9 cellular contexts compared by ENCODE assay signal in the genomic region with DNA sequence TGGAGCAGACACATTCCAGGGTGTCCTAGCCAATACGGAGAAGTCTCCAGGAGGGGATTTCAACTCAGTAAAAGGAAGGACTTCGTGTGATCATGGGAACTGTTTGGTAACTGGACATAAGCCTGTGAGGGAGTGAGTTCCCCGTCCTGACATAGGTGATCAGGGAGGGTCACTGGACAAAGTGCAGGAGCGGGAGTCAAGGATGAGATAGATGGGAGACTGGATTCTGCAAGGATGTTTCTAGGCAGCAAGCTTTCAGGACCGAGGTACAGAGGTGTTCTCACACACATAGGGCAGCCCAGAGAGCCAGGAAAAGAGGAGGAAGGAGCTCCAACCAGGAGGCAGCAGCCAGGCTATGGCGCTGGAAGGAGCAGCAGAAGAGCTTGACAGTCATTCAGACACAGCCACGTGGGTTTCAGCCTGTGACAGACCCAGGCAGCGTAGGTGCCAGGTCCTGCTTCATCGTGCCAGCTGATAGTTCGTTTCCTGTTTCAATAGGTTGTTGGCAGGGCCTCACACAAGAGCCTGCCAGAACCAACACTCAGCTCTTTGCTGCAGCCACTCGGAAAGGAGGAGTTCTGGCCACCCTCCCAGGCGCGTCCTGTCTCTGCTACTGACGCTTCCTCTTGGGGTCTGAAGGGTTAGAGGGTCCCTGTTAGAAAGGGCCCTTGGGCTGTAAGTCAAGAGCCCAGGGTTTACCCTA.
DNase-seq lines count a peak whose midpoint lies in the region; ATAC-seq lines count a peak whose summit lies in the region.
"Had no signal": no experiment of that assay in that cellular context is flagged by ENCODE, and none has a peak within 500 bp of the region (broad histone marks: within the 10 kb centered on the region; RNA-seq: fewer than 3 reads in every experiment).

No MANE protein-coding gene starts in this region.

- DNase-seq in AG08396 (ENCODE audit: low spot score), result peak; percentile 84
- peak; percentile 92 for DNase-seq in NCI-H1694 (lab: John Stamatoyannopoulos, UW)
- DNase-seq in cerebellum (ENCODE audit: low spot score), result peak; percentile 94
- DNase-seq in mesenteric fat pad (ENCODE audit: low spot score), result peak; percentile 89
- DNase-seq in NCI-H2107 treated with DMSO at 0.1 percent for 48 hours (lab: John Stamatoyannopoulos, UW; ENCODE audit: unreplicated experiment), result no peak
- DNase-seq in stimulated activated CD4-positive, alpha-beta T cell treated with anti-CD3 and anti-CD28 coated beads, Interleukin-2, amount 100 ng/mL, for 24 hours, result no peak
- DNase-seq: central memory CD4-positive, alpha-beta T cell had no signal

- ATAC-seq in GM21360 (IDR thresholded peaks at IDR 0.05; ENCODE audit: unreplicated experiment) (no peak), GM19324 (IDR thresholded peaks at IDR 0.05; ENCODE audit: low FRiP score, unreplicated experiment) (no peak)

Comparison
In these comparisons a context has a peak if more than half of its experiments do, and no peak if none do; other contexts are left out.
1. DNase-seq: peak in AG08396 (single experiment), NCI-H1694 (single experiment), cerebellum (single experiment) and mesenteric fat pad (single experiment); none in NCI-H2107 treated with DMSO at 0.1 percent for 48 hours (single experiment) and stimulated activated CD4-positive, alpha-beta T cell treated with anti-CD3 and anti-CD28 coated beads, Interleukin-2, amount 100 ng/mL, for 24 hours (0 of 2).